ENCODE assay signal across 14 cellular contexts in genomic region chr9:16532681-16533450, GRCh38.
DNase-seq lines count a peak whose midpoint lies in the region; ATAC-seq, FAIRE-seq and TF ChIP-seq lines count a peak whose summit lies in the region.
"Had no signal": no experiment of that assay in that cellular context is flagged by ENCODE, and none has a peak within 500 bp of the region (broad histone marks: within the 10 kb centered on the region; RNA-seq: fewer than 3 reads in every experiment).

No MANE protein-coding gene starts in this region.

- H3K4me1 ChIP-seq in upper lobe of right lung = no peaks in the 10 kb centered on the region

- TF ChIP-seq CTCF in AG09309 (IDR thresholded peaks at IDR 0.05; ENCODE audit: control insufficient read depth, insufficient read depth, low read depth, low read length, missing control alignments) (no peak), bronchial epithelial cell (IDR thresholded peaks at IDR 0.05; ENCODE audit: insufficient read depth, low read length, severe bottlenecking) (no peak), upper lobe of right lung (IDR thresholded peaks at IDR 0.05) (no peak)

- no peaks in the 10 kb centered on the region for H3K9me3 ChIP-seq in upper lobe of right lung

- H3K27me3 ChIP-seq in bronchial epithelial cell (ENCODE audit: control insufficient read depth, insufficient read depth, low read length) (no peaks in the 10 kb centered on the region), upper lobe of right lung (no peaks in the 10 kb centered on the region)
- H3K27me3 ChIP-seq: BLaER1 had no signal

- ATAC-seq in upper lobe of right lung = no peak
- ATAC-seq in HG02885 (IDR thresholded peaks at IDR 0.05; ENCODE audit: poor library complexity, unreplicated experiment) = no peak

- DNase-seq in AG09309 (ENCODE audit: low read depth) (peak; percentile 50), NCI-H446 treated with DMSO at 0.1 percent for 48 hours (lab: John Stamatoyannopoulos, UW) (peak; percentile 25), bronchial epithelial cell (ENCODE audit: low read depth) (peak; percentile 90), kidney glomerular epithelial cell (lab: John Stamatoyannopoulos, UW) (peak; percentile 20), upper lobe of right lung (no peak), T-helper 1 cell (no peak), NCI-H1417 treated with DMSO at 0.1 percent for 48 hours (lab: John Stamatoyannopoulos, UW) (no peak)
- DNase-seq: effector CD8-positive, alpha-beta T cell; KG1; NCI-H2081 treated with DMSO at 0.1 percent for 48 hours; stimulated activated CD4-positive, alpha-beta T cell treated with anti-CD3 and anti-CD28 coated beads, Interleukin-4, amount 100 ng/mL, for 24 hours; stimulated activated naive CD4-positive, alpha-beta T cell treated with Interleukin-2 at 50 U/mL for 16 hours had no signal

- no peaks in the 10 kb centered on the region for H3K36me3 ChIP-seq in bronchial epithelial cell (ENCODE audit: control insufficient read depth, insufficient read depth, low read length)
- H3K36me3 ChIP-seq in upper lobe of right lung = no peaks in the 10 kb centered on the region

- H3K4me3 ChIP-seq in AG09309 (ENCODE audit: control insufficient read depth, low read depth, low read length) (no peak overlapping the region), bronchial epithelial cell (ENCODE audit: low read depth, low read length) (no peak overlapping the region), upper lobe of right lung (no peak overlapping the region)
- H3K4me3 ChIP-seq: BLaER1 had no signal

- H3K27ac ChIP-seq in upper lobe of right lung = no peak overlapping the region
- H3K27ac ChIP-seq: BLaER1 had no signal

- FAIRE-seq in bronchial epithelial cell (lab: Jason Lieb, UNC) = no peak

- intact Hi-C loops in upper lobe of right lung (cut with DNase I) = no loop called here

Comparison
In these comparisons a context has a peak if more than half of its experiments do, and no peak if none do; other contexts are left out.
1. DNase-seq: peak in AG09309 (single experiment), NCI-H446 treated with DMSO at 0.1 percent for 48 hours (single experiment), bronchial epithelial cell (single experiment) and kidney glomerular epithelial cell (single experiment); none in upper lobe of right lung (single experiment), T-helper 1 cell (0 of 5) and NCI-H1417 treated with DMSO at 0.1 percent for 48 hours (single experiment).